10 cellular contexts compared by ENCODE assay signal in genomic region chr19:55451522-55452380, GRCh38. TPM values are rescaled to one million over a fixed set of nuclear protein-coding genes. Genes with fewer than 3 reads are reported as not detected.
DNase-seq lines count a peak whose midpoint lies in the region; ATAC-seq, FAIRE-seq and TF ChIP-seq lines count a peak whose summit lies in the region.
"Had no signal": no experiment of that assay in that cellular context is flagged by ENCODE, and none has a peak within 500 bp of the region (broad histone marks: within the 10 kb centered on the region; RNA-seq: fewer than 3 reads in every experiment).

No MANE protein-coding gene starts in this region.

- intact Hi-C loops in K562 (cut with micrococcal nuclease), result loop anchor here (5.0 kb wide), 1 partner anchor 64 kb away; the partner anchor contains the start of gene RPL28
- intact Hi-C loops in naive thymus-derived CD4-positive, alpha-beta T cell (cut with micrococcal nuclease), result loop anchor here in 1 of 2 donors (5.0 kb wide), 1 partner anchor 34 kb away; no protein-coding TSS in a partner anchor

- in situ Hi-C loops in K562 (cut with MboI), result no loop called here

- peak; percentile 28 to 64 (median 53) for DNase-seq in K562 (ENCODE audit: extremely low read depth in 1 of 4, low spot score in 3 of 4)
- peak in 2 of 9 donors; percentile 30 to 53 for DNase-seq in naive thymus-derived CD4-positive, alpha-beta T cell
- DNase-seq in foreskin melanocyte, result no peak
- DNase-seq in dermis blood vessel endothelial cell, result no peak
- DNase-seq in germinal center (ENCODE audit: low spot score), result no peak
- DNase-seq in T1000 (lab: John Stamatoyannopoulos, UW), result no peak

- H3K27me3 ChIP-seq in BLaER1, result peaks cover 64% of the 10 kb centered on the region
- H3K27me3 ChIP-seq in HUES64 (ENCODE audit: insufficient read depth, low read length), result peaks cover 57% of the 10 kb centered on the region
- H3K27me3 ChIP-seq in K562 (ENCODE audit: control insufficient read depth in 2 of 2, insufficient read depth in 2 of 2, low read length in 2 of 2), result peaks cover 0 to 18% of the 10 kb centered on the region in 2 experiments; a peak in 4 of 5 replicates
- H3K27me3 ChIP-seq in naive thymus-derived CD4-positive, alpha-beta T cell (ENCODE audit: control insufficient read depth in 2 of 2, insufficient read depth in 2 of 2, low read length in 2 of 2), result peaks cover 3 to 22% of the 10 kb centered on the region in 2 donors

- POLR2A ChIA-PET in K562 (lab: Yijun Ruan, JAX), result interaction anchor here (0.6 to 1.4 kb wide), 4 partner anchors 52 to 361 kb away, joined by 3 to 5 read pairs (median 4); partner anchors contain the start of gene FIZ1
- POLR2A ChIA-PET in naive thymus-derived CD4-positive, alpha-beta T cell (lab: Charles Lee), result interaction anchor here (0.9 kb wide), 1 partner anchor 11 kb away, joined by 3 read pairs; no protein-coding TSS in a partner anchor

- H3K4me2 ChIP-seq in BLaER1 (peak overlapping the region; percentile 89), K562 (ENCODE audit: insufficient read depth, low read length) (peak overlapping the region; percentile 53)

- H3K9me3 Mint-ChIP-seq in naive thymus-derived CD4-positive, alpha-beta T cell, result no peaks in the 10 kb centered on the region

- peaks cover 8 to 33% (median 19%) of the 10 kb centered on the region in 5 donors for H3K27me3 Mint-ChIP-seq in naive thymus-derived CD4-positive, alpha-beta T cell

- 0 out of 2 replicates have a peak overlapping the region, but pooled peaks have one; percentile 51 for H2AFZ ChIP-seq in K562 (ENCODE audit: low read depth, low read length)

- H4K20me1 ChIP-seq in BLaER1 (peaks cover 43% of the 10 kb centered on the region), K562 (replicated peaks; ENCODE audit: control insufficient read depth, insufficient read depth, low read length) (no peaks in the 10 kb centered on the region; the same call in 1 of the 2 replicates)

- H3K79me2 ChIP-seq in K562 (ENCODE audit: control insufficient read depth, insufficient read depth, low read length), result no peaks in the 10 kb centered on the region

- CTCF ChIA-PET in K562 (lab: Yijun Ruan, JAX; ENCODE audit: low intra/inter-chr PET ratio), result no interaction called here
- CTCF ChIA-PET in naive thymus-derived CD4-positive, alpha-beta T cell (lab: Charles Lee), result no interaction called here

- H3K36me3 ChIP-seq in BLaER1, result peaks cover 27% of the 10 kb centered on the region
- no peaks in the 10 kb centered on the region for H3K36me3 ChIP-seq in HUES64 (ENCODE audit: insufficient read depth, low read length)
- peaks cover 26% of the 10 kb centered on the region; the same call in 2 of the 3 replicates for H3K36me3 ChIP-seq in K562 (ENCODE audit: control insufficient read depth, insufficient read depth, low read length)
- H3K36me3 ChIP-seq in naive thymus-derived CD4-positive, alpha-beta T cell (ENCODE audit: control insufficient read depth in 2 of 3, insufficient read depth in 3 of 3, low read length in 3 of 3), result peaks cover 0 to 5% (median 0%) of the 10 kb centered on the region in 3 experiments

- H3K36me3 Mint-ChIP-seq in naive thymus-derived CD4-positive, alpha-beta T cell, result peaks cover 0 to 9% (median 4%) of the 10 kb centered on the region in 5 donors

- ATAC-seq in K562, result no peak
- peak; percentile 28 for ATAC-seq in naive thymus-derived CD4-positive, alpha-beta T cell

- BruUV-seq in K562 (replicated peaks; lab: Mats Ljungman, UMichigan), result no TSS peak

- H3K27ac ChIP-seq in BLaER1 (no peak overlapping the region), HUES64 (ENCODE audit: low read depth, low read length) (no peak overlapping the region), K562 (ENCODE audit: extremely low read depth, low read depth, low read length) (no peak overlapping the region)
- no peak overlapping the region for H3K27ac ChIP-seq in naive thymus-derived CD4-positive, alpha-beta T cell (ENCODE audit: low read depth, low read length)

- TF ChIP-seq POLR2A in K562 (conservative IDR thresholded peaks at IDR 0.05), result no peak

- TF ChIP-seq EP300 in K562 (IDR thresholded peaks at IDR 0.05; ENCODE audit: low read length), result no peak

- H3K4me3 Mint-ChIP-seq in naive thymus-derived CD4-positive, alpha-beta T cell, result peak overlapping the region; percentile 35 to 82 (median 74)

- no peak for TF ChIP-seq RAD21 in K562 (CRISPR knock-in tag; conservative IDR thresholded peaks at IDR 0.05 in 1 of 2, IDR thresholded peaks at IDR 0.05 in 1 of 2)

- WGBS in HUES64, result 4% methylated on average over 80 of the region's 82 CpGs
- WGBS in K562 (ENCODE audit: insufficient coverage, low coverage, missing lambda C conversion rate), result 1% methylated on average over 25 of the region's 82 CpGs

- H3K4me3 ChIP-seq in BLaER1 (peak overlapping the region; percentile 62), HUES64 (ENCODE audit: low read length) (peak overlapping the region; percentile 48), K562 (peak overlapping the region; percentile 28; the same call in 1 of the 2 replicates)
- no peak overlapping the region for H3K4me3 ChIP-seq in naive thymus-derived CD4-positive, alpha-beta T cell (ENCODE audit: low read length)

- no peaks in the 10 kb centered on the region for H3K9me1 ChIP-seq in K562 (ENCODE audit: control insufficient read depth, insufficient read depth, low read length)

- H3K9me3 ChIP-seq in BLaER1 (no peaks in the 10 kb centered on the region; the same call in 1 of the 2 replicates), HUES64 (ENCODE audit: insufficient read depth, low read depth, low read length) (no peaks in the 10 kb centered on the region), K562 (replicated peaks; ENCODE audit: control insufficient read depth, insufficient read depth, low read depth, low read length) (no peaks in the 10 kb centered on the region)
- H3K9me3 ChIP-seq in naive thymus-derived CD4-positive, alpha-beta T cell (ENCODE audit: control insufficient read depth in 2 of 3, low read length in 3 of 3), result no peaks in the 10 kb centered on the region

- peaks cover 7 to 21% (median 15%) of the 10 kb centered on the region in 7 donors for H3K4me1 Mint-ChIP-seq in naive thymus-derived CD4-positive, alpha-beta T cell

- H3K9ac ChIP-seq in BLaER1 (no peak overlapping the region), HUES64 (ENCODE audit: low read depth, low read length) (no peak overlapping the region), K562 (ENCODE audit: insufficient read depth in 1 of 2, low read depth in 2 of 2, low read length in 2 of 2) (peak overlapping the region in 1 of 2 experiments; percentile 88; a peak in 2 of 4 replicates)

- TF ChIP-seq CTCF in K562 (IDR thresholded peaks at IDR 0.05 in 2 of 3, conservative IDR thresholded peaks at IDR 0.05 in 1 of 3; ENCODE audit: insufficient read depth in 2 of 3, low read depth in 1 of 3, low read length in 3 of 3), result no peak

- peak overlapping the region in 1 of 9 donors; percentile 36 for H3K27ac Mint-ChIP-seq in naive thymus-derived CD4-positive, alpha-beta T cell

- no peak for FAIRE-seq in K562 (lab: Jason Lieb, UNC)
- FAIRE-seq: GM18507 had no signal

- H3K4me1 ChIP-seq in BLaER1, result peaks cover 9% of the 10 kb centered on the region
- no peaks in the 10 kb centered on the region; the same call in 1 of the 2 replicates for H3K4me1 ChIP-seq in HUES64 (ENCODE audit: insufficient read depth, low read length)
- H3K4me1 ChIP-seq in K562 (replicated peaks in 1 of 2; ENCODE audit: control insufficient read depth in 2 of 2, insufficient read depth in 2 of 2, low read length in 2 of 2), result peaks cover 3 to 76% of the 10 kb centered on the region in 2 experiments
- peaks cover 0 to 17% of the 10 kb centered on the region in 2 donors for H3K4me1 ChIP-seq in naive thymus-derived CD4-positive, alpha-beta T cell (ENCODE audit: control insufficient read depth in 2 of 2, insufficient read depth in 2 of 2, low read length in 2 of 2)

RNA-seq across cellular contexts. Expression of gene SHISA7, which starts 8.7 kb away (rescaled TPM):
- 0.15 TPM for polyA plus RNA-seq in HUES64 (2013, experiment 1 of 2)
- polyA plus RNA-seq in HUES64 (2013, experiment 2 of 2), result 0.32 TPM
- total RNA-seq in K562 (2011; cell fraction: chromatin; rRNA removed; ENCODE audit: low replicate concordance), result 0.63 and 0.81 TPM in 2 replicates
- total RNA-seq in K562 (2011; cell fraction: nucleolus; rRNA removed), result 0.33 and 0.39 TPM in 2 replicates
- 0.29 and 0.38 TPM in 2 replicates for total RNA-seq in K562 (2011; cell fraction: nucleoplasm; rRNA removed)
- total RNA-seq in K562 (2014; rRNA removed), result 0.05 and 0.08 TPM in 2 replicates
- total RNA-seq in K562 (2014; rRNA removed; fragmentation: Illumina TruSeq; extraction: Trizol), result 0.04 and 0.13 TPM in 2 replicates
- 0.07 and 0.08 TPM in 2 replicates for total RNA-seq in K562 (2015; rRNA removed; fragmentation: Illumina TruSeq; extraction: Trizol)
- total RNA-seq in K562 (2021), result 0.34 and 0.40 TPM in 2 replicates
- 0.04 and 0.07 TPM in 2 replicates for polyA plus RNA-seq in K562 (2011; rRNA removed)
- 0.12 and 0.16 TPM in 2 replicates for polyA plus RNA-seq in K562 (2011; cell fraction: cytosol; rRNA removed)
- 0.15 and 0.51 TPM in 2 replicates for polyA plus RNA-seq in K562 (2011; cell fraction: nucleus; rRNA removed)
- polyA plus RNA-seq in K562 (2012), result 0.23 and 0.33 TPM in 2 replicates
- polyA plus RNA-seq in K562 (2014; fragmentation: Illumina TruSeq; extraction: Trizol), result 0.36 TPM in 2 replicates
- polyA plus RNA-seq in K562 (2014; fragmentation: Nextera tagmentation; extraction: Ambion mirVana), result under 1 TPM; 0.01 to 0.03 TPM
- 0.08 and 0.18 TPM in 2 replicates for polyA plus RNA-seq in K562 (2014; rRNA removed)
- polyA minus RNA-seq in K562 (2011; rRNA and poly(A)+ RNA removed), result 0.12 and 0.18 TPM in 2 replicates
- polyA minus RNA-seq in K562 (2011; cell fraction: cytosol; rRNA and poly(A)+ RNA removed), result 0.29 TPM in 1 of 2 replicates, not detected in the other
- 0.11 and 0.27 TPM in 2 replicates for polyA minus RNA-seq in K562 (2011; cell fraction: nucleus; rRNA and poly(A)+ RNA removed)
- total RNA-seq in naive thymus-derived CD4-positive, alpha-beta T cell, result not detected
- not detected for polyA plus RNA-seq in naive thymus-derived CD4-positive, alpha-beta T cell
- not detected in 2 replicates for total RNA-seq in dermis blood vessel endothelial cell

RNA-seq across cellular contexts. Expression of gene ISOC2, which starts 9.7 kb away (rescaled TPM):
- 54.9 TPM for polyA plus RNA-seq in HUES64 (2013, experiment 1 of 2)
- 52.0 TPM for polyA plus RNA-seq in HUES64 (2013, experiment 2 of 2)
- 20.9 and 73.4 TPM in 2 replicates for total RNA-seq in K562 (2011; cell fraction: chromatin; rRNA removed; ENCODE audit: low replicate concordance)
- total RNA-seq in K562 (2011; cell fraction: nucleolus; rRNA removed), result 94.4 and 96.2 TPM in 2 replicates
- 62.6 and 89.3 TPM in 2 replicates for total RNA-seq in K562 (2011; cell fraction: nucleoplasm; rRNA removed)
- total RNA-seq in K562 (2014; rRNA removed), result 229 and 491 TPM in 2 replicates
- total RNA-seq in K562 (2014; rRNA removed; fragmentation: Illumina TruSeq; extraction: Trizol), result 16.7 and 26.3 TPM in 2 replicates
- 99.3 and 105 TPM in 2 replicates for total RNA-seq in K562 (2015; rRNA removed; fragmentation: Illumina TruSeq; extraction: Trizol)
- total RNA-seq in K562 (2021), result 135 and 150 TPM in 2 replicates
- polyA plus RNA-seq in K562 (2011; rRNA removed), result 58.3 and 94.6 TPM in 2 replicates
- 109 and 317 TPM in 2 replicates for polyA plus RNA-seq in K562 (2011; cell fraction: cytosol; rRNA removed)
- 145 and 201 TPM in 2 replicates for polyA plus RNA-seq in K562 (2011; cell fraction: nucleus; rRNA removed)
- 123 and 126 TPM in 2 replicates for polyA plus RNA-seq in K562 (2012)
- polyA plus RNA-seq in K562 (2014; fragmentation: Illumina TruSeq; extraction: Trizol), result 52.8 and 117 TPM in 2 replicates
- polyA plus RNA-seq in K562 (2014; fragmentation: Nextera tagmentation; extraction: Ambion mirVana), result 1 to 10 TPM; 1.2 to 6.2 TPM
- polyA plus RNA-seq in K562 (2014; rRNA removed), result 172 and 196 TPM in 2 replicates
- 13.9 and 17.6 TPM in 2 replicates for polyA minus RNA-seq in K562 (2011; rRNA and poly(A)+ RNA removed)
- 48.0 and 65.9 TPM in 2 replicates for polyA minus RNA-seq in K562 (2011; cell fraction: cytosol; rRNA and poly(A)+ RNA removed)
- polyA minus RNA-seq in K562 (2011; cell fraction: nucleus; rRNA and poly(A)+ RNA removed), result 45.9 and 53.4 TPM in 2 replicates
- 10 to 100 TPM in 3 of 5 experiments, 1 to 10 TPM in 2; 5.1 to 20.1 (median 11.3) TPM for total RNA-seq in naive thymus-derived CD4-positive, alpha-beta T cell
- 10 to 100 TPM; 25.9 to 31.2 TPM for polyA plus RNA-seq in naive thymus-derived CD4-positive, alpha-beta T cell
- total RNA-seq in dermis blood vessel endothelial cell, result 56.2 and 76.5 TPM in 2 replicates

RNA-seq across cellular contexts. Expression of gene C19orf85, which starts 12.8 kb away (rescaled TPM):
- polyA plus RNA-seq in HUES64 (2013, experiment 1 of 2), result 2.3 TPM
- polyA plus RNA-seq in HUES64 (2013, experiment 2 of 2), result 2.0 TPM
- not detected in 2 replicates for total RNA-seq in K562 (2011; cell fraction: chromatin; rRNA removed; ENCODE audit: low replicate concordance)
- total RNA-seq in K562 (2011; cell fraction: nucleolus; rRNA removed), result not detected in 2 replicates
- total RNA-seq in K562 (2011; cell fraction: nucleoplasm; rRNA removed), result not detected in 2 replicates
- total RNA-seq in K562 (2014; rRNA removed), result not detected in 2 replicates
- total RNA-seq in K562 (2014; rRNA removed; fragmentation: Illumina TruSeq; extraction: Trizol), result not detected in 2 replicates
- not detected in 2 replicates for total RNA-seq in K562 (2015; rRNA removed; fragmentation: Illumina TruSeq; extraction: Trizol)
- total RNA-seq in K562 (2021), result not detected in 2 replicates
- not detected in 2 replicates for polyA plus RNA-seq in K562 (2011; rRNA removed)
- not detected in 2 replicates for polyA plus RNA-seq in K562 (2011; cell fraction: cytosol; rRNA removed)
- polyA plus RNA-seq in K562 (2011; cell fraction: nucleus; rRNA removed), result not detected in 2 replicates
- not detected in 2 replicates for polyA plus RNA-seq in K562 (2012)
- not detected in 2 replicates for polyA plus RNA-seq in K562 (2014; fragmentation: Illumina TruSeq; extraction: Trizol)
- polyA plus RNA-seq in K562 (2014; fragmentation: Nextera tagmentation; extraction: Ambion mirVana), result not detected
- not detected in 2 replicates for polyA plus RNA-seq in K562 (2014; rRNA removed)
- not detected in 2 replicates for polyA minus RNA-seq in K562 (2011; rRNA and poly(A)+ RNA removed)
- not detected in 2 replicates for polyA minus RNA-seq in K562 (2011; cell fraction: cytosol; rRNA and poly(A)+ RNA removed)
- polyA minus RNA-seq in K562 (2011; cell fraction: nucleus; rRNA and poly(A)+ RNA removed), result not detected in 2 replicates
- not detected for total RNA-seq in naive thymus-derived CD4-positive, alpha-beta T cell
- not detected for polyA plus RNA-seq in naive thymus-derived CD4-positive, alpha-beta T cell
- total RNA-seq in dermis blood vessel endothelial cell, result not detected in 2 replicates
- total RNA-seq: LHCN-M2 had no signal

RNA-seq across cellular contexts. Expression of gene ZNF628, which starts 24.7 kb away (rescaled TPM):
- polyA plus RNA-seq in HUES64 (2013, experiment 1 of 2), result 10.1 TPM
- polyA plus RNA-seq in HUES64 (2013, experiment 2 of 2), result 10.2 TPM
- 2.3 and 4.5 TPM in 2 replicates for total RNA-seq in K562 (2011; cell fraction: chromatin; rRNA removed; ENCODE audit: low replicate concordance)
- 5.5 and 6.2 TPM in 2 replicates for total RNA-seq in K562 (2011; cell fraction: nucleolus; rRNA removed)
- total RNA-seq in K562 (2011; cell fraction: nucleoplasm; rRNA removed), result 2.3 and 2.4 TPM in 2 replicates
- total RNA-seq in K562 (2014; rRNA removed) (3.7 and 5.7 TPM in 2 replicates), K562 (2014; rRNA removed; fragmentation: Illumina TruSeq; extraction: Trizol) (not detected in 2 replicates), K562 (2015; rRNA removed; fragmentation: Illumina TruSeq; extraction: Trizol) (0.76 and 1.5 TPM in 2 replicates), K562 (2021) (12.9 and 13.6 TPM in 2 replicates), dermis blood vessel endothelial cell (1.4 and 3.3 TPM in 2 replicates)
- polyA plus RNA-seq in K562 (2011; rRNA removed) (0.18 and 0.37 TPM in 2 replicates), K562 (2014; fragmentation: Illumina TruSeq; extraction: Trizol) (0.13 and 1.1 TPM in 2 replicates), K562 (2014; fragmentation: Nextera tagmentation; extraction: Ambion mirVana) (not detected), K562 (2014; rRNA removed) (3.7 and 6.4 TPM in 2 replicates)
- 0.28 and 1.3 TPM in 2 replicates for polyA plus RNA-seq in K562 (2011; cell fraction: cytosol; rRNA removed)
- 1.6 and 3.0 TPM in 2 replicates for polyA plus RNA-seq in K562 (2011; cell fraction: nucleus; rRNA removed)
- polyA plus RNA-seq in K562 (2012), result 6.5 and 9.2 TPM in 2 replicates
- 0.18 and 0.21 TPM in 2 replicates for polyA minus RNA-seq in K562 (2011; rRNA and poly(A)+ RNA removed)
- polyA minus RNA-seq in K562 (2011; cell fraction: cytosol; rRNA and poly(A)+ RNA removed), result 3.8 and 5.5 TPM in 2 replicates
- 1.9 and 2.0 TPM in 2 replicates for polyA minus RNA-seq in K562 (2011; cell fraction: nucleus; rRNA and poly(A)+ RNA removed)
- total RNA-seq in naive thymus-derived CD4-positive, alpha-beta T cell, result 10 to 100 TPM in 2 of 5 experiments, 1 to 10 TPM in 3; 6.6 to 27.2 (median 9.0) TPM
- 1 to 10 TPM in 1 of 2 donors, under 1 TPM in 1; 0.07 to 1.6 TPM for polyA plus RNA-seq in naive thymus-derived CD4-positive, alpha-beta T cell

RNA-seq across cellular contexts. Expression of gene NAT14, which starts 33.2 kb away (rescaled TPM):
- 35.3 TPM for polyA plus RNA-seq in HUES64 (2013, experiment 1 of 2)
- 34.2 TPM for polyA plus RNA-seq in HUES64 (2013, experiment 2 of 2)
- total RNA-seq in K562 (2011; cell fraction: chromatin; rRNA removed; ENCODE audit: low replicate concordance), result 27.4 and 88.5 TPM in 2 replicates
- total RNA-seq in K562 (2011; cell fraction: nucleolus; rRNA removed), result 74.0 and 77.5 TPM in 2 replicates
- total RNA-seq in K562 (2011; cell fraction: nucleoplasm; rRNA removed), result 51.5 and 61.8 TPM in 2 replicates
- 43.8 and 46.5 TPM in 2 replicates for total RNA-seq in K562 (2014; rRNA removed)
- 14.4 and 21.6 TPM in 2 replicates for total RNA-seq in K562 (2014; rRNA removed; fragmentation: Illumina TruSeq; extraction: Trizol)
- total RNA-seq in K562 (2015; rRNA removed; fragmentation: Illumina TruSeq; extraction: Trizol), result 25.3 and 25.7 TPM in 2 replicates
- total RNA-seq in K562 (2021), result 70.6 and 77.0 TPM in 2 replicates
- 30.3 and 44.3 TPM in 2 replicates for polyA plus RNA-seq in K562 (2011; rRNA removed)
- 45.6 and 55.9 TPM in 2 replicates for polyA plus RNA-seq in K562 (2011; cell fraction: cytosol; rRNA removed)
- polyA plus RNA-seq in K562 (2011; cell fraction: nucleus; rRNA removed), result 148 and 191 TPM in 2 replicates
- 56.6 and 78.2 TPM in 2 replicates for polyA plus RNA-seq in K562 (2012)
- 26.7 and 33.2 TPM in 2 replicates for polyA plus RNA-seq in K562 (2014; fragmentation: Illumina TruSeq; extraction: Trizol)
- 1 to 10 TPM; 2.4 to 4.6 TPM for polyA plus RNA-seq in K562 (2014; fragmentation: Nextera tagmentation; extraction: Ambion mirVana)
- polyA plus RNA-seq in K562 (2014; rRNA removed), result 61.7 and 62.8 TPM in 2 replicates
- polyA minus RNA-seq in K562 (2011; rRNA and poly(A)+ RNA removed), result 4.2 and 4.8 TPM in 2 replicates
- polyA minus RNA-seq in K562 (2011; cell fraction: cytosol; rRNA and poly(A)+ RNA removed), result 11.3 and 12.9 TPM in 2 replicates
- 12.3 and 16.9 TPM in 2 replicates for polyA minus RNA-seq in K562 (2011; cell fraction: nucleus; rRNA and poly(A)+ RNA removed)
- total RNA-seq in naive thymus-derived CD4-positive, alpha-beta T cell, result 10 to 100 TPM in 1 of 5 experiments, 1 to 10 TPM in 4; 2.7 to 12.8 (median 7.5) TPM
- polyA plus RNA-seq in naive thymus-derived CD4-positive, alpha-beta T cell, result 1 to 10 TPM; 1.7 to 3.3 TPM
- total RNA-seq in dermis blood vessel endothelial cell, result 8.7 and 14.5 TPM in 2 replicates

Comparison
In these comparisons a context has a peak if more than half of its experiments do, and no peak if none do; other contexts are left out.
1. DNase-seq: peak in K562 (4 of 4); none in foreskin melanocyte (single experiment), dermis blood vessel endothelial cell (single experiment), germinal center (single experiment) and T1000 (single experiment).